Comparison of ENCODE assay signal across 1 cellular context in genomic region chr4:108168672-108169562, GRCh38.
TF ChIP-seq lines count a peak whose summit lies in the region.

Gene LEF1 (minus strand): TSS chr4:108168932. CDS start chr4:108167767, 1,165 bp downstream.

TF ChIP-seq in H1, 55 proteins besides CTCF, POLR2A, EP300 and RAD21:
- TF ChIP-seq, protein P1, sequence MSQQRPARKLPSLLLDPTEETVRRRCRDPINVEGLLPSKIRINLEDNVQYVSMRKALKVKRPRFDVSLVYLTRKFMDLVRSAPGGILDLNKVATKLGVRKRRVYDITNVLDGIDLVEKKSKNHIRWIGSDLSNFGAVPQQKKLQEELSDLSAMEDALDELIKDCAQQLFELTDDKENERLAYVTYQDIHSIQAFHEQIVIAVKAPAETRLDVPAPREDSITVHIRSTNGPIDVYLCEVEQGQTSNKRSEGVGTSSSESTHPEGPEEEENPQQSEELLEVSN (IDR thresholded peaks at IDR 0.05), result peak; percentile 51; the same call in 1 of the 2 replicates
- TF ChIP-seq SAP30 (IDR thresholded peaks at IDR 0.05; ENCODE audit: insufficient read depth, insufficient replicate concordance, low read length) (no peak), CBX8 (IDR thresholded peaks at IDR 0.05; ENCODE audit: borderline replicate concordance, low read depth, low read length) (peak; percentile 47; the same call in 1 of the 2 replicates), SP4 (IDR thresholded peaks at IDR 0.05; ENCODE audit: low read length) (no peak), BACH1 (IDR thresholded peaks at IDR 0.05; ENCODE audit: low read length) (0 out of 2 replicates have a peak, but pooled peaks have one; percentile 18), HDAC2 (IDR thresholded peaks at IDR 0.05; ENCODE audit: borderline replicate concordance in 1 of 2, low read depth in 2 of 2, low read length in 2 of 2) (0 out of 4 replicates have a peak, but pooled peaks have one; percentile 47 to 48), GABPA (IDR thresholded peaks at IDR 0.05; ENCODE audit: borderline replicate concordance, insufficient read depth, low read length) (no peak), ASH2L (IDR thresholded peaks at IDR 0.05; ENCODE audit: low read length) (peak; percentile 85), CHD2 (IDR thresholded peaks at IDR 0.05; ENCODE audit: low read length) (no peak), RBBP5 (IDR thresholded peaks at IDR 0.05; ENCODE audit: borderline replicate concordance, low read depth, low read length) (no peak; the same call in 1 of the 2 replicates), RNF2 (IDR thresholded peaks at IDR 0.05; ENCODE audit: borderline replicate concordance, low read depth, low read length, missing control alignments, poor library complexity, severe bottlenecking) (peak; percentile 60), TAF1 (IDR thresholded peaks at IDR 0.05; ENCODE audit: low read depth, low read length) (no peak), SIN3A (conservative IDR thresholded peaks at IDR 0.05 in 1 of 2, IDR thresholded peaks at IDR 0.05 in 1 of 2; ENCODE audit: low read depth in 1 of 2, low read length in 2 of 2) (no peak)
- TF ChIP-seq, protein P2, sequence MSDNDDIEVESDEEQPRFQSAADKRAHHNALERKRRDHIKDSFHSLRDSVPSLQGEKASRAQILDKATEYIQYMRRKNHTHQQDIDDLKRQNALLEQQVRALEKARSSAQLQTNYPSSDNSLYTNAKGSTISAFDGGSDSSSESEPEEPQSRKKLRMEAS (IDR thresholded peaks at IDR 0.05), result peak; percentile 83
